ENCODE assay signal across 16 cellular contexts in the genomic region with DNA sequence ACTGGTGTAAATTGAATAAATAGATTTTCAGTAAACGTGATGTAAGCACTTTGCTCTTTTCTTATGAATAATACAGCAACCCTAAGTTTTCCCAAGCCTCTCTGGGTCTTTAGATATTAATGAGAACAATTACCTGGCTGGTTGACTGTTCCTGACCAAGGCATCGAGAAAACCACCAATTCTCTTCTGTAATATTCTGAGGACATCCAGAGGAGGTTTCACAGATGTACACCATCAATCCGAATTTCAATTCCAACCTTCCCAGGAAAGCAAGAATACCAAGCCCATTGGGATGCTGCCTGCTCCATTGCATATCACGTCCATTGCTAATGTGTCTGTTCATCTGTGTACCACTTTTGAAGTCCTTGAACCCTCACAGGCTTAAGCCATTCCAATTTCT.
"Had no signal": no experiment of that assay in that cellular context is flagged by ENCODE, and none has a peak within 500 bp of the region (broad histone marks: within the 10 kb centered on the region; RNA-seq: fewer than 3 reads in every experiment).

No MANE protein-coding gene starts in this region.

- DNase-seq: dermis blood vessel endothelial cell; dorsolateral prefrontal cortex; effector CD4-positive, alpha-beta T cell; effector memory CD4-positive, alpha-beta T cell; foreskin keratinocyte; heart right ventricle; hippocampal formation; left colon; left ventricle myocardium superior; lower lobe of right lung; mesenchymal stem cell; mucosa of descending colon; naive B cell; naive thymus-derived CD8-positive, alpha-beta T cell had no signal

- ATAC-seq: foreskin keratinocyte; gastroesophageal sphincter; left colon; left lobe of liver; left ventricle myocardium superior; lower lobe of right lung; mucosa of descending colon; naive thymus-derived CD8-positive, alpha-beta T cell had no signal
